Comparison of ENCODE assay signal across 20 cellular contexts in genomic region chr2:37388074-37388473, GRCh38. TPM values are rescaled to one million over a fixed set of nuclear protein-coding genes. Genes with fewer than 3 reads are reported as not detected.
DNase-seq lines count a peak whose midpoint lies in the region; ATAC-seq, FAIRE-seq and TF ChIP-seq lines count a peak whose summit lies in the region.
"Had no signal": no experiment of that assay in that cellular context is flagged by ENCODE, and none has a peak within 500 bp of the region (broad histone marks: within the 10 kb centered on the region; RNA-seq: fewer than 3 reads in every experiment).

No MANE protein-coding gene starts in this region.

- in situ Hi-C loops in G401 (cut with HindIII; ENCODE audit: low sequenced_read_pairs): no loop called here

- CTCF ChIA-PET in MCF 10A (lab: Yijun Ruan, JAX): interaction anchor here (0.6 to 1.9 kb wide), 3 partner anchors 8 to 26 kb away, joined by 7 to 10 read pairs (median 7); no protein-coding TSS in a partner anchor

- no TSS peak for BruUV-seq in MCF 10A (replicated peaks; lab: Mats Ljungman, UMichigan)

- ATAC-seq in HG03159 (IDR thresholded peaks at IDR 0.05; ENCODE audit: unreplicated experiment): no peak
- ATAC-seq: left lobe of liver had no signal

- H3K27me3 Mint-ChIP-seq in MCF 10A (ENCODE audit: insufficient read depth, unreplicated experiment) (no peaks in the 10 kb centered on the region), astrocyte (ENCODE audit: low read depth, unreplicated experiment) (peaks cover 5% of the 10 kb centered on the region)

- H3K4me1 Mint-ChIP-seq in MCF 10A (ENCODE audit: insufficient read depth, unreplicated experiment) (peaks cover 19% of the 10 kb centered on the region), astrocyte (ENCODE audit: low read depth, unreplicated experiment) (no peaks in the 10 kb centered on the region)

- no peaks in the 10 kb centered on the region for H3K79me2 ChIP-seq in astrocyte (ENCODE audit: insufficient read depth, low read length)

- no peaks in the 10 kb centered on the region for H3K27me3 ChIP-seq in breast epithelium
- no peaks in the 10 kb centered on the region for H3K27me3 ChIP-seq in astrocyte (ENCODE audit: insufficient read depth, low read length)
- H3K27me3 ChIP-seq: cardiac muscle cell had no signal

- no peaks in the 10 kb centered on the region for H3K36me3 Mint-ChIP-seq in MCF 10A (ENCODE audit: insufficient read depth, unreplicated experiment)
- no peaks in the 10 kb centered on the region for H3K36me3 Mint-ChIP-seq in astrocyte (ENCODE audit: low read depth, unreplicated experiment)

- H3K27ac Mint-ChIP-seq in MCF 10A (ENCODE audit: low read depth, unreplicated experiment) (no peak overlapping the region), astrocyte (ENCODE audit: unreplicated experiment) (no peak overlapping the region)
- H3K27ac Mint-ChIP-seq: endodermal cell; progenitor cell of endocrine pancreas; T-helper 1 cell treated with Interleukin-12 subunit alpha and Interleukin-12 subunit beta and Interleukin-4 antibody, amounts not matched to agents 30 μg/mL and 1 μg/mL, for 36 hours had no signal

- peak overlapping the region; percentile 6 for H2AFZ ChIP-seq in astrocyte (ENCODE audit: low read depth, low read length)

- H3K9me3 Mint-ChIP-seq in MCF 10A (ENCODE audit: unreplicated experiment) (no peaks in the 10 kb centered on the region), astrocyte (ENCODE audit: unreplicated experiment) (no peaks in the 10 kb centered on the region)
- H3K9me3 Mint-ChIP-seq: endodermal cell; T-helper 1 cell treated with Interleukin-12 subunit alpha and Interleukin-12 subunit beta and Interleukin-4 antibody, amounts not matched to agents 30 μg/mL and 1 μg/mL, for 36 hours had no signal

- H3K4me3 ChIP-seq in breast epithelium (no peak overlapping the region), astrocyte (ENCODE audit: insufficient read depth, low read depth, low read length) (no peak overlapping the region), fibroblast of villous mesenchyme (ENCODE audit: low read depth, low read length) (no peak overlapping the region)
- H3K4me3 ChIP-seq: cardiac muscle cell had no signal

- H3K27ac ChIP-seq in breast epithelium: no peak overlapping the region
- peak overlapping the region; percentile 56 for H3K27ac ChIP-seq in astrocyte (ENCODE audit: low read depth, low read length)
- no peak overlapping the region for H3K27ac ChIP-seq in substantia nigra (ENCODE audit: low read depth, low read length, poor library complexity, severe bottlenecking)
- H3K27ac ChIP-seq: cardiac muscle cell had no signal

- H3K4me3 Mint-ChIP-seq in MCF 10A (ENCODE audit: unreplicated experiment): no peak overlapping the region
- H3K4me3 Mint-ChIP-seq in astrocyte (ENCODE audit: unreplicated experiment): no peak overlapping the region
- H3K4me3 Mint-ChIP-seq: endodermal cell; T-helper 1 cell treated with Interleukin-12 subunit alpha and Interleukin-12 subunit beta and Interleukin-4 antibody, amounts not matched to agents 30 μg/mL and 1 μg/mL, for 36 hours had no signal

- H4K20me1 ChIP-seq in astrocyte (ENCODE audit: insufficient read depth, low read length): no peaks in the 10 kb centered on the region

- POLR2A ChIA-PET in MCF 10A (lab: Yijun Ruan, JAX): interaction anchor here (0.6 to 3.4 kb wide), 6 partner anchors 11 to 537 kb away, joined by 3 to 19 read pairs (median 4); partner anchors contain the start of genes PRKD3 and RMDN2

- peak; percentile 45 for FAIRE-seq in astrocyte (lab: Jason Lieb, UNC)
- FAIRE-seq: A204.1, GM18507 had no signal

- H3K9ac ChIP-seq in astrocyte (ENCODE audit: low read length): no peak overlapping the region

- intact Hi-C loops in MCF 10A (cut with micrococcal nuclease) (no loop called here), breast epithelium (cut with DNase I; ENCODE audit: low total_unique reads) (no loop called here)

- H3K36me3 ChIP-seq in breast epithelium (no peaks in the 10 kb centered on the region), astrocyte (ENCODE audit: insufficient read depth, low read length) (no peaks in the 10 kb centered on the region)
- H3K36me3 ChIP-seq: cardiac muscle cell had no signal

- H3K9me3 ChIP-seq in breast epithelium (no peaks in the 10 kb centered on the region), astrocyte (ENCODE audit: insufficient read depth, low read depth, low read length) (no peaks in the 10 kb centered on the region)

- DNase-seq in MCF 10A (ENCODE audit: unreplicated experiment): peak; percentile 90
- DNase-seq in breast epithelium (ENCODE audit: low spot score in 2 of 2): no peak
- peak; percentile 85 for DNase-seq in astrocyte (ENCODE audit: low read depth)
- DNase-seq in fibroblast of villous mesenchyme (ENCODE audit: low read depth): peak; percentile 81
- peak; percentile 70 for DNase-seq in stromal cell of bone marrow (ENCODE audit: low read depth)
- no peak for DNase-seq in G401 (ENCODE audit: low spot score)
- DNase-seq in substantia nigra (lab: John Stamatoyannopoulos, UW): no peak
- DNase-seq: activated CD4-positive, alpha-beta T cell treated with anti-CD3 and anti-CD28 coated beads for 1 hour; activated naive CD4-positive, alpha-beta T cell treated with Interleukin-2 at 50 U/mL for 16 hours; endodermal cell; GF-D8; MV-4-11; NCI-H82 had no signal

- no peak for TF ChIP-seq CTCF in MCF 10A (IDR thresholded peaks at IDR 0.05; ENCODE audit: unreplicated experiment)
- no peak for TF ChIP-seq CTCF in breast epithelium (IDR thresholded peaks at IDR 0.05)
- no peak for TF ChIP-seq CTCF in astrocyte (IDR thresholded peaks at IDR 0.05; ENCODE audit: insufficient read depth, low read depth, low read length)
- no peak for TF ChIP-seq CTCF in fibroblast of villous mesenchyme (IDR thresholded peaks at IDR 0.05; ENCODE audit: insufficient read depth, low read depth, low read length)

- H3K4me1 ChIP-seq in breast epithelium (peaks cover 0 to 9% of the 10 kb centered on the region in 2 donors), astrocyte (ENCODE audit: insufficient read depth, low read length) (peaks cover 30% of the 10 kb centered on the region)

- peak overlapping the region; percentile 58 for H3K4me2 ChIP-seq in astrocyte (ENCODE audit: low read length)

- TF ChIP-seq POLR2A in breast epithelium (IDR thresholded peaks at IDR 0.05): no peak

RNA-seq across cellular contexts. Expression of gene QPCT, which starts 43.6 kb away (rescaled TPM):
- total RNA-seq in MCF 10A (2022) (not detected in 2 replicates), breast epithelium (10 to 100 TPM in 1 of 3 donors, 1 to 10 TPM in 2; 3.7 to 12.5 (median 5.2) TPM), astrocyte (23.1 and 25.2 TPM in 2 replicates), fibroblast of villous mesenchyme (27.1 and 47.5 TPM in 2 replicates)
- total RNA-seq in G401 (2014; rRNA removed; shearing (Covaris generic)): not detected in 2 replicates

Comparison
In these comparisons a context has a peak if more than half of its experiments do, and no peak if none do; other contexts are left out.
1. DNase-seq: peak in MCF 10A (single experiment), astrocyte (single experiment), fibroblast of villous mesenchyme (single experiment) and stromal cell of bone marrow (single experiment); none in breast epithelium (0 of 2), G401 (single experiment) and substantia nigra (0 of 49).